Comparison of ENCODE assay signal across 12 cellular contexts in genomic region chr1:167679714-167680113, GRCh38.
"Had no signal": no experiment of that assay in that cellular context is flagged by ENCODE, and none has a peak within 500 bp of the region (broad histone marks: within the 10 kb centered on the region; RNA-seq: fewer than 3 reads in every experiment).

No MANE protein-coding gene starts in this region.

- H3K27me3 ChIP-seq: adrenal gland, transverse colon had no signal

- H3K9me3 ChIP-seq: adrenal gland, transverse colon had no signal

- H3K4me3 ChIP-seq: adrenal gland, transverse colon had no signal

- ATAC-seq: activated CD8-positive, alpha-beta T cell treated with anti-CD3 and anti-CD28 coated beads, Interleukin-2, amount 10 ng/mL, durations not matched to agents 7 days and 5 days; effector memory CD8-positive, alpha-beta T cell; natural killer cell treated with Interleukin-12 subunit alpha and Interleukin-12 subunit beta and Interleukin-15 and Interleukin-18, amount 100 ng/mL, for 72 hours; WTC11 had no signal

- H3K36me3 ChIP-seq: adrenal gland, transverse colon had no signal

- H3K27ac ChIP-seq: epithelial cell of prostate, transverse colon had no signal

- DNase-seq: activated CD4-positive, alpha-beta T cell treated with anti-CD3 and anti-CD28 coated beads for 48 hours; activated CD8-positive, alpha-beta T cell treated with anti-CD3 and anti-CD28 coated beads, Interleukin-2, amount 10 ng/mL, durations not matched to agents 7 days and 5 days; activated naive CD4-positive, alpha-beta T cell treated with anti-CD3 and anti-CD28 coated beads, Interleukin-2, amount 50 U/mL, for 16 hours; adrenal gland; effector memory CD8-positive, alpha-beta T cell; left cardiac atrium; mammary epithelial cell; occipital lobe; transverse colon had no signal
